Comparison of ENCODE assay signal across 29 cellular contexts in the genomic region with DNA sequence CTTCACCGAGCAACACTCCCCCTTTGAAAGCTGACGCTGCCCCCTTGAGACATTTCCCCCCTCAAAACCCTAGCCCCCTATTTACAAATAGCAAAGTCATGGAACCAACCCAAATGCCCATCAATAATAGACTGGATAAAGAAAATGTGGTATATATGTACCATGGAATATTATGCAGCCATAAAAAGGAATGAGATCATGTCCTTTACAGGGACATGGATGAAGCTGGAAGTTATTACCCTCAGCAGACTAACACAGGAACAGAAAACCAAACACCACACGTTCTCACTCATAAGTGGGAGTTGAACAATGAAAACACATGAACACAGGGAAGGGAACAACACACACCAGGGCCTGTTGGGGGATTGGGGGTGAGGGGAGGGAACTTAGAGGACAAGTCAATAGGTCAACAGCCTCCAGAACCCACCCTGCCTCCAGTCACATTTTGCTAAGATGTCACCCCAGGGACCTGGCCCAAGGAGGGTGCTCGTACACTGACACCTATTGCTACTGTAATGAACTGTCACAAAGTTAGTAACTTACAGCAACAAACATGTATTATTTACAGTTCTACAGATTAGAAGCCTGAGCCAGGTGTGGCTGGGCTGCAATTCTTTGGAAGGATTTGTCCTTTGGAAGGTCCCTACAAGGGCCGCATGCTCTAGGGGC.
"Had no signal": no experiment of that assay in that cellular context is flagged by ENCODE, and none has a peak within 500 bp of the region (broad histone marks: within the 10 kb centered on the region; RNA-seq: fewer than 3 reads in every experiment).

No MANE protein-coding gene starts in this region.

- H3K27me3 Mint-ChIP-seq: activated CD4-positive, alpha-beta T cell treated with anti-CD3 and anti-CD28 coated beads for 36 hours; dendritic cell treated with granulocyte-macrophage colony-stimulating factor and Interleukin-4, amounts not matched to agents 40 ng/mL and 50 ng/mL, for 4 days had no signal

- H3K4me1 ChIP-seq: gastrocnemius medialis, uterus had no signal

- H3K27ac ChIP-seq: gastrocnemius medialis, skin epidermis, thoracic aorta, uterus had no signal

- H3K36me3 Mint-ChIP-seq: natural killer cell had no signal

- H3K9me3 ChIP-seq: gastrocnemius medialis, thoracic aorta, uterus had no signal

- H3K27me3 ChIP-seq: gastrocnemius medialis, uterus had no signal

- DNase-seq: activated CD4-positive, alpha-beta T cell treated with anti-CD3 and anti-CD28 coated beads for 36 hours; activated CD4-positive, alpha-beta T cell treated with anti-CD3 and anti-CD28 coated beads, Interleukin-2, amount 50 U/mL, for 4 hours; activated CD4-positive, CD25-positive, alpha-beta regulatory T cell; activated CD8-positive, alpha-beta memory T cell treated with anti-CD3 and anti-CD28 coated beads, Interleukin-2, amount 50 U/mL, for 4 hours; activated gamma-delta T cell treated with Interleukin-2 at 50 U/mL for 16 hours; activated naive CD4-positive, alpha-beta T cell treated with anti-CD3 and anti-CD28 coated beads, Interleukin-2, amount 50 U/mL, for 16 hours; activated T-cell treated with anti-CD3 and anti-CD28 coated beads, Interleukin-2, amount 50 U/mL, for 24 hours; amniotic stem cell; central memory CD4-positive, alpha-beta T cell; effector CD8-positive, alpha-beta T cell; erythroblast; gastrocnemius medialis; hypothalamus; immature natural killer cell; kidney; left colon; natural killer cell; stimulated activated CD4-positive, alpha-beta T cell treated with anti-CD3 and anti-CD28 coated beads, Interleukin-12 subunit alpha, Interleukin-12 subunit beta, amount 100 ng/mL, for 4 hours; stimulated activated CD4-positive, alpha-beta T cell treated with anti-CD3 and anti-CD28 coated beads, Interleukin-4, amount 100 ng/mL, for 1 hour; stimulated activated naive CD8-positive, alpha-beta T cell treated with anti-CD3 and anti-CD28 coated beads, Interleukin-15, Interleukin-2, amounts not matched to agents 100 U/mL and 50 U/mL, for 24 hours; T-helper 1 cell; uterus had no signal

- H3K4me3 ChIP-seq: gastrocnemius medialis, skin epidermis, thoracic aorta, uterus had no signal

- H3K4me1 Mint-ChIP-seq: activated CD4-positive, alpha-beta T cell treated with anti-CD3 and anti-CD28 coated beads for 36 hours; activated T-helper 17 cell treated with anti-CD3 and anti-CD28 coated beads, Interleukin-2, amount 50 U/mL, for 72 hours had no signal

- H3K27ac Mint-ChIP-seq: activated CD4-positive, alpha-beta T cell treated with anti-CD3 and anti-CD28 coated beads for 36 hours; activated T-cell treated with anti-CD3 and anti-CD28 coated beads, Interleukin-2, amount 50 U/mL, for 24 hours; activated T-helper 17 cell treated with anti-CD3 and anti-CD28 coated beads, Interleukin-2, amount 50 U/mL, for 72 hours; dendritic cell treated with granulocyte-macrophage colony-stimulating factor and Interleukin-4, amounts not matched to agents 40 ng/mL and 50 ng/mL, for 4 days; natural killer cell; progenitor cell of endocrine pancreas; T-helper 2 cell treated with Interferon-gamma antibody and Interleukin-4, amounts not matched to agents 5 μg/mL and 100 μg/mL, for 36 hours had no signal

- H3K9me3 Mint-ChIP-seq: activated T-cell treated with anti-CD3 and anti-CD28 coated beads, Interleukin-2, amount 50 U/mL, for 24 hours; activated T-helper 17 cell treated with anti-CD3 and anti-CD28 coated beads, Interleukin-2, amount 50 U/mL, for 72 hours; dendritic cell treated with granulocyte-macrophage colony-stimulating factor and Interleukin-4, amounts not matched to agents 40 ng/mL and 50 ng/mL, for 4 days; immature natural killer cell; natural killer cell; T-helper 2 cell treated with Interferon-gamma antibody and Interleukin-4, amounts not matched to agents 5 μg/mL and 100 μg/mL, for 36 hours; type B pancreatic cell had no signal

- H3K4me3 Mint-ChIP-seq: activated CD4-positive, alpha-beta T cell treated with anti-CD3 and anti-CD28 coated beads for 36 hours; activated T-cell treated with anti-CD3 and anti-CD28 coated beads, Interleukin-2, amount 50 U/mL, for 24 hours; activated T-helper 17 cell treated with anti-CD3 and anti-CD28 coated beads, Interleukin-2, amount 50 U/mL, for 72 hours; dendritic cell treated with granulocyte-macrophage colony-stimulating factor and Interleukin-4, amounts not matched to agents 40 ng/mL and 50 ng/mL, for 4 days; immature natural killer cell; natural killer cell; T-helper 2 cell treated with Interferon-gamma antibody and Interleukin-4, amounts not matched to agents 5 μg/mL and 100 μg/mL, for 36 hours; type B pancreatic cell had no signal

- ATAC-seq: activated CD4-positive, alpha-beta T cell treated with anti-CD3 and anti-CD28 coated beads for 36 hours; activated T-helper 17 cell treated with anti-CD3 and anti-CD28 coated beads, Interleukin-2, amount 50 U/mL, for 72 hours; gastrocnemius medialis; left colon; natural killer cell; stimulated activated naive CD8-positive, alpha-beta T cell treated with anti-CD3 and anti-CD28 coated beads, Interleukin-15, Interleukin-2, amounts not matched to agents 100 U/mL and 50 U/mL, for 24 hours had no signal
